ENCODE assay signal across 9 cellular contexts in genomic region chr15:67120839-67121540, GRCh38. TPM values are rescaled to one million over a fixed set of nuclear protein-coding genes. Genes with fewer than 3 reads are reported as not detected.
DNase-seq lines count a peak whose midpoint lies in the region; TF ChIP-seq lines count a peak whose summit lies in the region.
"Had no signal": no experiment of that assay in that cellular context is flagged by ENCODE, and none has a peak within 500 bp of the region (broad histone marks: within the 10 kb centered on the region; RNA-seq: fewer than 3 reads in every experiment).

No MANE protein-coding gene starts in this region.

- H3K9me3 Mint-ChIP-seq in activated T-helper 2 cell treated with anti-CD3 and anti-CD28 coated beads, Interferon-gamma antibody, Interleukin-2, Interleukin-4, amounts not matched to agents 10 μg/mL and 5 μg/mL and 100 μg/mL, durations not matched to agents 14 hours and 24 hours and 36 hours = no peaks in the 10 kb centered on the region

- H3K4me2 ChIP-seq in osteoblast (ENCODE audit: insufficient read depth, low read length) = peak overlapping the region; percentile 49

- no peaks in the 10 kb centered on the region for H3K27me3 Mint-ChIP-seq in activated T-helper 2 cell treated with anti-CD3 and anti-CD28 coated beads, Interferon-gamma antibody, Interleukin-2, Interleukin-4, amounts not matched to agents 10 μg/mL and 5 μg/mL and 100 μg/mL, durations not matched to agents 14 hours and 24 hours and 36 hours (ENCODE audit: low read depth)

- H3K4me3 Mint-ChIP-seq in activated T-helper 2 cell treated with anti-CD3 and anti-CD28 coated beads, Interferon-gamma antibody, Interleukin-2, Interleukin-4, amounts not matched to agents 10 μg/mL and 5 μg/mL and 100 μg/mL, durations not matched to agents 14 hours and 24 hours and 36 hours (ENCODE audit: low read depth) = peak overlapping the region; percentile 53

- TF ChIP-seq CTCF in GM20000 (IDR thresholded peaks at IDR 0.05; ENCODE audit: extremely low read depth, missing control alignments) (no peak), fibroblast of pulmonary artery (IDR thresholded peaks at IDR 0.05; ENCODE audit: low read length, missing control alignments) (no peak), osteoblast (IDR thresholded peaks at IDR 0.05; ENCODE audit: extremely low read depth, low read depth, low read length) (no peak)

- intact Hi-C loops in activated T-helper 2 cell treated with anti-CD3 and anti-CD28 coated beads, Interferon-gamma antibody, Interleukin-2, Interleukin-4, amounts not matched to agents 10 μg/mL and 5 μg/mL and 100 μg/mL, durations not matched to agents 14 hours and 24 hours and 36 hours (cut with micrococcal nuclease) = loop anchor here (1.0 kb wide), 1 partner anchor 19 kb away; no protein-coding TSS in a partner anchor

- no peaks in the 10 kb centered on the region for H4K20me1 ChIP-seq in osteoblast (ENCODE audit: insufficient read depth, low read length)

- H3K4me3 ChIP-seq in ACC112 (ENCODE audit: low read depth, low read length) (no peak overlapping the region; the same call in 1 of the 2 replicates), fibroblast of pulmonary artery (replicated peaks; ENCODE audit: low read depth, low read length) (peak overlapping the region; percentile 6), osteoblast (ENCODE audit: insufficient read depth, low read length) (no peak overlapping the region)

- no peaks in the 10 kb centered on the region for H3K9me3 ChIP-seq in osteoblast (ENCODE audit: low read depth, low read length)

- peaks cover 17% of the 10 kb centered on the region for H3K36me3 Mint-ChIP-seq in activated T-helper 2 cell treated with anti-CD3 and anti-CD28 coated beads, Interferon-gamma antibody, Interleukin-2, Interleukin-4, amounts not matched to agents 10 μg/mL and 5 μg/mL and 100 μg/mL, durations not matched to agents 14 hours and 24 hours and 36 hours (ENCODE audit: low read depth)

- H2AFZ ChIP-seq in ACC112 (ENCODE audit: low read length, unreplicated experiment) (no peak overlapping the region), osteoblast (ENCODE audit: low read length) (no peak overlapping the region)

- DNase-seq in GM20000 (ENCODE audit: low spot score) = peak; percentile 75
- DNase-seq in NCI-H69 (lab: John Stamatoyannopoulos, UW) = peak; percentile 18
- peak; percentile 77 for DNase-seq in activated T-helper 2 cell treated with anti-CD3 and anti-CD28 coated beads, Interferon-gamma antibody, Interleukin-2, Interleukin-4, amounts not matched to agents 10 μg/mL and 5 μg/mL and 100 μg/mL, durations not matched to agents 14 hours and 24 hours and 36 hours (ENCODE audit: low spot score)
- peak; percentile 96 for DNase-seq in fibroblast of pulmonary artery (ENCODE audit: low read depth)
- DNase-seq in osteoblast (ENCODE audit: insufficient read length, low spot score, missing footprints) = peak; percentile 87
- peak in 41 of 49 donors; percentile 11 to 88 (median 55) for DNase-seq in substantia nigra (lab: John Stamatoyannopoulos, UW)
- DNase-seq in GOT3 (lab: John Stamatoyannopoulos, UW) = no peak
- DNase-seq: DND-41 had no signal

- peaks cover 77% of the 10 kb centered on the region for H3K79me2 ChIP-seq in ACC112 (ENCODE audit: control insufficient read depth, insufficient read depth, low read length, unreplicated experiment)
- H3K79me2 ChIP-seq in osteoblast (ENCODE audit: insufficient read depth, low read length) = peaks cover 93% of the 10 kb centered on the region

- H3K4me1 ChIP-seq in ACC112 (ENCODE audit: control insufficient read depth, insufficient read depth, low read length, unreplicated experiment) = peaks cover 93% of the 10 kb centered on the region
- peaks cover 91% of the 10 kb centered on the region for H3K4me1 ChIP-seq in osteoblast (ENCODE audit: insufficient read depth, low read length)

- H3K4me1 Mint-ChIP-seq in activated T-helper 2 cell treated with anti-CD3 and anti-CD28 coated beads, Interferon-gamma antibody, Interleukin-2, Interleukin-4, amounts not matched to agents 10 μg/mL and 5 μg/mL and 100 μg/mL, durations not matched to agents 14 hours and 24 hours and 36 hours (ENCODE audit: low read depth) = peaks cover 76% of the 10 kb centered on the region

- H3K27me3 ChIP-seq in ACC112 (ENCODE audit: insufficient read depth, low read length) (no peaks in the 10 kb centered on the region), osteoblast (ENCODE audit: insufficient read depth, low read length) (no peaks in the 10 kb centered on the region)

- peak overlapping the region; percentile 94 for H3K27ac Mint-ChIP-seq in activated T-helper 2 cell treated with anti-CD3 and anti-CD28 coated beads, Interferon-gamma antibody, Interleukin-2, Interleukin-4, amounts not matched to agents 10 μg/mL and 5 μg/mL and 100 μg/mL, durations not matched to agents 14 hours and 24 hours and 36 hours

- H3K36me3 ChIP-seq in ACC112 (ENCODE audit: insufficient read depth, low read length) (peaks cover 3% of the 10 kb centered on the region; the same call in 1 of the 2 replicates), osteoblast (ENCODE audit: insufficient read depth, low read length) (peaks cover 40% of the 10 kb centered on the region)

- peak overlapping the region; percentile 100 for H3K27ac ChIP-seq in ACC112 (ENCODE audit: low read depth, low read length)
- H3K27ac ChIP-seq in osteoblast (ENCODE audit: low read depth, low read length) = peak overlapping the region; percentile 99
- no peak overlapping the region for H3K27ac ChIP-seq in substantia nigra (ENCODE audit: low read depth, low read length, poor library complexity, severe bottlenecking)

RNA-seq across cellular contexts. Expression of gene SMAD3, which starts 55.6 kb away (rescaled TPM):
- total RNA-seq in activated T-helper 2 cell treated with anti-CD3 and anti-CD28 coated beads, Interferon-gamma antibody, Interleukin-2, Interleukin-4, amounts not matched to agents 10 μg/mL and 5 μg/mL and 100 μg/mL, durations not matched to agents 14 hours and 24 hours and 36 hours = 25.2 and 28.1 TPM in 2 replicates
- 41.8 and 60.1 TPM in 2 replicates for total RNA-seq in osteoblast
